12 cellular contexts compared by ENCODE assay signal in the genomic region with DNA sequence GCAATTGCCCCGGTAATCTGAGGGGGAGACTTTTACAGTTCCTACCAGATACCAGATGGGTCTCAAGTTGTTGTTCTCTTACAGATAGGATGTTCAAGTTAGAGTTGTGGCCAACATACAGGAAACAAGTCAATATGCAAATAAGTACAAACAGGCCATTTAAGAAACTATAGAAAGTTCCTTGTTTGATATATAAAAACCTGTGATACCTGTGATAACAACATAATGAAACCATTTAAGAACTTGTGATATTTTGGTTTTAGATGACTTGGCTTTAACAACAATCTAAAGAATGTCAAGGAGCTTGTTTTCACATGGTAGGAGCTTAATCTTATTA. TPM values are rescaled to one million over a fixed set of nuclear protein-coding genes. Genes with fewer than 3 reads are reported as not detected.
DNase-seq lines count a peak whose midpoint lies in the region; ATAC-seq and TF ChIP-seq lines count a peak whose summit lies in the region.
"Had no signal": no experiment of that assay in that cellular context is flagged by ENCODE, and none has a peak within 500 bp of the region (broad histone marks: within the 10 kb centered on the region; RNA-seq: fewer than 3 reads in every experiment).

No MANE protein-coding gene starts in this region.

- H3K4me3 Mint-ChIP-seq in T-helper 2 cell treated with Interferon-gamma antibody and Interleukin-4, amounts not matched to agents 5 μg/mL and 100 μg/mL, for 36 hours: peak overlapping the region; percentile 79
- H3K4me3 Mint-ChIP-seq in natural killer cell (peak overlapping the region; percentile 45), osteocyte (ENCODE audit: unreplicated experiment) (no peak overlapping the region)

- no peaks in the 10 kb centered on the region for H3K9me3 Mint-ChIP-seq in T-helper 2 cell treated with Interferon-gamma antibody and Interleukin-4, amounts not matched to agents 5 μg/mL and 100 μg/mL, for 36 hours
- H3K9me3 Mint-ChIP-seq in natural killer cell: no peaks in the 10 kb centered on the region
- no peaks in the 10 kb centered on the region for H3K9me3 Mint-ChIP-seq in osteocyte (ENCODE audit: unreplicated experiment)

- ATAC-seq in GM18517 (IDR thresholded peaks at IDR 0.05; ENCODE audit: unreplicated experiment): peak; percentile 56
- ATAC-seq in HG02623 (IDR thresholded peaks at IDR 0.05; ENCODE audit: unreplicated experiment): peak; percentile 59
- peak; percentile 70 to 81 (median 77) for ATAC-seq in natural killer cell
- ATAC-seq: left cardiac atrium had no signal

- no peak for TF ChIP-seq CTCF in natural killer cell (IDR thresholded peaks at IDR 0.05)
- no peak for TF ChIP-seq CTCF in osteocyte (IDR thresholded peaks at IDR 0.05)

- H3K36me3 Mint-ChIP-seq in T-helper 2 cell treated with Interferon-gamma antibody and Interleukin-4, amounts not matched to agents 5 μg/mL and 100 μg/mL, for 36 hours (ENCODE audit: low read depth): peaks cover 42% of the 10 kb centered on the region
- H3K36me3 Mint-ChIP-seq in natural killer cell (no peaks in the 10 kb centered on the region), osteocyte (ENCODE audit: unreplicated experiment) (peaks cover 13% of the 10 kb centered on the region)

- no peaks in the 10 kb centered on the region for H3K27me3 Mint-ChIP-seq in T-helper 2 cell treated with Interferon-gamma antibody and Interleukin-4, amounts not matched to agents 5 μg/mL and 100 μg/mL, for 36 hours (ENCODE audit: low read depth)
- H3K27me3 Mint-ChIP-seq in natural killer cell (ENCODE audit: low read depth in 2 of 2) (no peaks in the 10 kb centered on the region), osteocyte (ENCODE audit: unreplicated experiment) (no peaks in the 10 kb centered on the region)

- H3K27ac Mint-ChIP-seq in T-helper 2 cell treated with Interferon-gamma antibody and Interleukin-4, amounts not matched to agents 5 μg/mL and 100 μg/mL, for 36 hours: peak overlapping the region; percentile 98
- H3K27ac Mint-ChIP-seq in natural killer cell (peak overlapping the region; percentile 95), osteocyte (ENCODE audit: unreplicated experiment) (no peak overlapping the region)

- intact Hi-C loops in natural killer cell (cut with micrococcal nuclease): no loop called here

- peaks cover 59% of the 10 kb centered on the region for H3K4me1 Mint-ChIP-seq in T-helper 2 cell treated with Interferon-gamma antibody and Interleukin-4, amounts not matched to agents 5 μg/mL and 100 μg/mL, for 36 hours (ENCODE audit: low read depth)
- H3K4me1 Mint-ChIP-seq in natural killer cell: peaks cover 17 to 27% of the 10 kb centered on the region in 2 donors
- H3K4me1 Mint-ChIP-seq in osteocyte (ENCODE audit: unreplicated experiment): peaks cover 32% of the 10 kb centered on the region

- DNase-seq in T-helper 2 cell treated with Interferon-gamma antibody and Interleukin-4, amounts not matched to agents 5 μg/mL and 100 μg/mL, for 36 hours (ENCODE audit: low spot score): no peak
- DNase-seq in natural killer cell (no peak), superior temporal gyrus (ENCODE audit: extremely low spot score) (no peak), epidermal melanocyte (ENCODE audit: insufficient read length, low spot score) (no peak), NCI-H1105 treated with DMSO at 0.1 percent for 48 hours (lab: John Stamatoyannopoulos, UW) (no peak), osteocyte (ENCODE audit: extremely low spot score, unreplicated experiment) (no peak)
- DNase-seq: dermis blood vessel endothelial cell; left cardiac atrium; NCI-H524 treated with DMSO at 0.1 percent for 48 hours; stimulated activated CD4-positive, alpha-beta T cell treated with anti-CD3 and anti-CD28 coated beads, Interleukin-4, amount 100 ng/mL, for 4 hours had no signal

RNA-seq across cellular contexts. Expression of a gene that starts 16.8 kb away (rescaled TPM):
- total RNA-seq in natural killer cell: 10 to 100 TPM; 11.2 to 24.3 (median 19.4) TPM
- total RNA-seq in osteocyte: 22.8 and 23.7 TPM in 2 replicates
